In the genomic region with DNA sequence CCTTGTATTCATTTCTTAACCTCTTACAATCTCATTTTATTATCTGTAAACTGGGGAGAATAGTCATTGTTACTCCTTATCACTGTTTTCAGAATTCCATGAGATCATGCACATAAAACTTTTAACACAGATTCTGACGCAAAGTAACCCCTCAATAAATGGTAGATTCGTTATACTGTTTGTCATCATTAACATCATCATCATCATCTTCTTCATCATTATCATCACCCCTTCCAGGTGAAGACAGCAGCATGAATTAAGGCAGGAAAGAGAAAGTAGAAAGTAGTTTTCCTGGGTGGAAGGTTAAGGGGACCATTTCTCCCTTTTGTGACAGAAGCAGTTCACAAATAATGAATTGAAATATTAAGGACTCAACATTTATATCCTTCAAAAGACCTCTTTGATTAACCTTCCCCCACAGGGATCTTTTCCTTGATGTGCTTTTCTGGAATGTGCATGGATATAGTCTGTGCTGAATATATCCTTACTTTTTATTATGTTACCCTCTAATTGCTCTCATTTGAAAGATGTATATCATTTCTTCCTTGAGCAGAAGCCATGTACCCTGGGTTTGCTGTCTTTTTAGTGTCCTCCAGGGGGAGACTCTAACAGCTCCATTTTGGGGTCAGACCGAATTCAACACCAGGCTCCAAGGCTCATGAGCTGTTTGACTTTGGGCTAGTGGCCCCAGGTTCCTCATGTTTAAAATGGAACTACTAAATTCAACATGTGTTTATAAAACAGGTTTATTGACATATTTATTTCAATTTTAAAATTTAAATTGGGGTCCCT, we compare ENCODE assay signal across 10 cellular contexts.
DNase-seq lines count a peak whose midpoint lies in the region; TF ChIP-seq lines count a peak whose summit lies in the region.
"Had no signal": no experiment of that assay in that cellular context is flagged by ENCODE, and none has a peak within 500 bp of the region (broad histone marks: within the 10 kb centered on the region; RNA-seq: fewer than 3 reads in every experiment).

No MANE protein-coding gene starts in this region.

- H3K4me3 ChIP-seq in AG09309 (ENCODE audit: control insufficient read depth, low read depth, low read length) = no peak overlapping the region
- no peak overlapping the region for H3K4me3 ChIP-seq in H7 (ENCODE audit: insufficient read depth, low read depth, low read length)

- H3K27me3 ChIP-seq in H7 (ENCODE audit: control insufficient read depth, insufficient read depth, low read length) = no peaks in the 10 kb centered on the region

- H3K4me3 Mint-ChIP-seq in glutamatergic neuron (ENCODE audit: unreplicated experiment) = no peak overlapping the region

- H3K36me3 ChIP-seq in H7 (replicated peaks; ENCODE audit: control insufficient read depth, insufficient read depth, low read length) = no peaks in the 10 kb centered on the region

- H3K36me3 Mint-ChIP-seq in glutamatergic neuron (ENCODE audit: unreplicated experiment) = no peaks in the 10 kb centered on the region

- peaks cover 4% of the 10 kb centered on the region for H3K27me3 Mint-ChIP-seq in glutamatergic neuron (ENCODE audit: unreplicated experiment)

- CTCF ChIA-PET in RWPE1 (lab: Yijun Ruan, JAX) = interaction anchor here (0.7 to 0.8 kb wide), 3 partner anchors 33 to 392 kb away, joined by 3 to 4 read pairs (median 3); no protein-coding TSS in a partner anchor

- no peaks in the 10 kb centered on the region for H3K4me1 Mint-ChIP-seq in glutamatergic neuron (ENCODE audit: low read depth, unreplicated experiment)

- POLR2A ChIA-PET in RWPE1 (lab: Yijun Ruan, JAX; ENCODE audit: low non-redundant PET) = no interaction called here

- no peaks in the 10 kb centered on the region for H3K9me3 Mint-ChIP-seq in glutamatergic neuron (ENCODE audit: unreplicated experiment)

- TF ChIP-seq CTCF in AG09309 (IDR thresholded peaks at IDR 0.05; ENCODE audit: control insufficient read depth, insufficient read depth, low read depth, low read length, missing control alignments) = peak; percentile 48
- TF ChIP-seq CTCF in RWPE1 (conservative IDR thresholded peaks at IDR 0.05; ENCODE audit: low read depth) = peak; percentile 15; the same call in 1 of the 2 replicates
- TF ChIP-seq CTCF in glutamatergic neuron (IDR thresholded peaks at IDR 0.05; ENCODE audit: partially characterized antibody, unreplicated experiment) = peak; percentile 52

- DNase-seq in AG09309 (ENCODE audit: low read depth) = no peak
- DNase-seq in H7 = peak; percentile 7
- DNase-seq in RWPE1 (ENCODE audit: low spot score) = peak; percentile 32
- no peak for DNase-seq in glutamatergic neuron
- DNase-seq in activated CD4-positive, alpha-beta T cell treated with anti-CD3 and anti-CD28 coated beads for 48 hours = no peak
- DNase-seq in activated CD4-positive, alpha-beta T cell treated with anti-CD3 and anti-CD28 coated beads for 1 hour = no peak
- no peak for DNase-seq in middle frontal gyrus (ENCODE audit: extremely low spot score, low spot score)
- no peak for DNase-seq in 8988T
- DNase-seq: DMS79 treated with DMSO at 0.1 percent for 48 hours, NCI-H1694 treated with DMSO at 0.1 percent for 48 hours had no signal

- no peak overlapping the region for H3K27ac ChIP-seq in RWPE1

- no peak overlapping the region for H3K27ac Mint-ChIP-seq in glutamatergic neuron (ENCODE audit: unreplicated experiment)

Comparison
In these comparisons a context has a peak if more than half of its experiments do, and no peak if none do; other contexts are left out.
1. DNase-seq: peak in H7 (single experiment) and RWPE1 (single experiment); none in AG09309 (single experiment), glutamatergic neuron (single experiment), activated CD4-positive, alpha-beta T cell treated with anti-CD3 and anti-CD28 coated beads for 48 hours (single experiment), activated CD4-positive, alpha-beta T cell treated with anti-CD3 and anti-CD28 coated beads for 1 hour (single experiment), middle frontal gyrus (single experiment) and 8988T (single experiment).
2. Peak in every context shown above with its lines, with median percentiles within 50 percentile points of each other: CTCF ChIP-seq.